9 cellular contexts compared by ENCODE assay signal in genomic region chr10:61836888-61837747, GRCh38.
DNase-seq lines count a peak whose midpoint lies in the region; ATAC-seq and TF ChIP-seq lines count a peak whose summit lies in the region.
"Had no signal": no experiment of that assay in that cellular context is flagged by ENCODE, and none has a peak within 500 bp of the region (broad histone marks: within the 10 kb centered on the region; RNA-seq: fewer than 3 reads in every experiment).

No MANE protein-coding gene starts in this region.

- peaks cover 9% of the 10 kb centered on the region for H3K9me3 Mint-ChIP-seq in type B pancreatic cell

- ATAC-seq in activated CD4-positive, CD25-positive, alpha-beta regulatory T cell treated with anti-CD3 and anti-CD28 coated beads, Interleukin-2, amount 50 U/mL, for 24 hours = peak; percentile 54 to 62
- ATAC-seq in HG02852 (IDR thresholded peaks at IDR 0.05; ENCODE audit: unreplicated experiment) = no peak

- no peaks in the 10 kb centered on the region for H3K27me3 ChIP-seq in ascending aorta

- no peaks in the 10 kb centered on the region for H3K27me3 Mint-ChIP-seq in type B pancreatic cell

- H3K4me1 Mint-ChIP-seq in type B pancreatic cell (ENCODE audit: unreplicated experiment) = peaks cover 40% of the 10 kb centered on the region

- no peaks in the 10 kb centered on the region for H3K9me3 ChIP-seq in ascending aorta

- TF ChIP-seq CTCF in ascending aorta (IDR thresholded peaks at IDR 0.05) (no peak), type B pancreatic cell (conservative IDR thresholded peaks at IDR 0.05) (no peak)

- H3K36me3 ChIP-seq in ascending aorta = no peaks in the 10 kb centered on the region

- peak overlapping the region; percentile 12 to 24 for H3K4me3 ChIP-seq in ascending aorta

- H3K4me3 Mint-ChIP-seq in type B pancreatic cell = peak overlapping the region; percentile 69
- H3K4me3 Mint-ChIP-seq: CD14-positive monocyte had no signal

- DNase-seq in activated CD4-positive, CD25-positive, alpha-beta regulatory T cell (lab: John Stamatoyannopoulos, UW) = no peak
- no peak for DNase-seq in ascending aorta (ENCODE audit: low spot score in 2 of 2)
- DNase-seq in kidney glomerular epithelial cell (lab: John Stamatoyannopoulos, UW) = peak; percentile 91
- no peak for DNase-seq in type B pancreatic cell (ENCODE audit: extremely low spot score, unreplicated experiment)
- no peak for DNase-seq in NCI-H774 (lab: John Stamatoyannopoulos, UW)
- no peak for DNase-seq in activated CD8-positive, alpha-beta memory T cell treated with anti-CD3 and anti-CD28 coated beads for 24 hours

- H3K4me1 ChIP-seq in ascending aorta = peaks cover 3 to 19% of the 10 kb centered on the region in 2 donors

- H3K27ac Mint-ChIP-seq in type B pancreatic cell = peak overlapping the region; percentile 91
- H3K27ac Mint-ChIP-seq: CD14-positive monocyte had no signal

- peak overlapping the region; percentile 63 to 71 for H3K27ac ChIP-seq in ascending aorta

- intact Hi-C loops in ascending aorta (cut with DNase I) = loop anchor here (5.0 to 10.0 kb wide), 6 partner anchors 55 to 1688 kb away; partner anchors contain the start of genes ARID5B and REEP3

- no peaks in the 10 kb centered on the region for H3K36me3 Mint-ChIP-seq in type B pancreatic cell
- H3K36me3 Mint-ChIP-seq: CD14-positive monocyte had no signal
